In genomic region chr1:21318714-21319159, GRCh38 we compare ENCODE assay signal across 1 cellular context.
TF ChIP-seq lines count a peak whose summit lies in the region.

No MANE protein-coding gene starts in this region.

TF ChIP-seq in HEK293, 187 proteins besides CTCF, POLR2A, EP300 and RAD21 (continued from another document and continues in another):
- TF ChIP-seq ZNF184 (tag by site-specific recombination; IDR thresholded peaks at IDR 0.05) = peak; percentile 30; the same call in 1 of the 2 replicates
- peak; percentile 89 for TF ChIP-seq ZNF24 (tag by site-specific recombination; IDR thresholded peaks at IDR 0.05)
- TF ChIP-seq, protein P1, sequence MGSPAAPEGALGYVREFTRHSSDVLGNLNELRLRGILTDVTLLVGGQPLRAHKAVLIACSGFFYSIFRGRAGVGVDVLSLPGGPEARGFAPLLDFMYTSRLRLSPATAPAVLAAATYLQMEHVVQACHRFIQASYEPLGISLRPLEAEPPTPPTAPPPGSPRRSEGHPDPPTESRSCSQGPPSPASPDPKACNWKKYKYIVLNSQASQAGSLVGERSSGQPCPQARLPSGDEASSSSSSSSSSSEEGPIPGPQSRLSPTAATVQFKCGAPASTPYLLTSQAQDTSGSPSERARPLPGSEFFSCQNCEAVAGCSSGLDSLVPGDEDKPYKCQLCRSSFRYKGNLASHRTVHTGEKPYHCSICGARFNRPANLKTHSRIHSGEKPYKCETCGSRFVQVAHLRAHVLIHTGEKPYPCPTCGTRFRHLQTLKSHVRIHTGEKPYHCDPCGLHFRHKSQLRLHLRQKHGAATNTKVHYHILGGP (tag by site-specific recombination; IDR thresholded peaks at IDR 0.05) = no peak
- TF ChIP-seq, protein P2, sequence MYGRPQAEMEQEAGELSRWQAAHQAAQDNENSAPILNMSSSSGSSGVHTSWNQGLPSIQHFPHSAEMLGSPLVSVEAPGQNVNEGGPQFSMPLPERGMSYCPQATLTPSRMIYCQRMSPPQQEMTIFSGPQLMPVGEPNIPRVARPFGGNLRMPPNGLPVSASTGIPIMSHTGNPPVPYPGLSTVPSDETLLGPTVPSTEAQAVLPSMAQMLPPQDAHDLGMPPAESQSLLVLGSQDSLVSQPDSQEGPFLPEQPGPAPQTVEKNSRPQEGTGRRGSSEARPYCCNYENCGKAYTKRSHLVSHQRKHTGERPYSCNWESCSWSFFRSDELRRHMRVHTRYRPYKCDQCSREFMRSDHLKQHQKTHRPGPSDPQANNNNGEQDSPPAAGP (tag by site-specific recombination; IDR thresholded peaks at IDR 0.05) = peak; percentile 92
- TF ChIP-seq ZBTB20 (tag by site-specific recombination; IDR thresholded peaks at IDR 0.05) = no peak
- no peak; the same call in none of the 2 replicates for TF ChIP-seq ZNF394 (tag by site-specific recombination; IDR thresholded peaks at IDR 0.05; ENCODE audit: borderline replicate concordance)
- no peak for TF ChIP-seq YY2 (tag by site-specific recombination; IDR thresholded peaks at IDR 0.05)
- 0 out of 2 replicates have a peak, but pooled peaks have one; percentile 9 for TF ChIP-seq KLF9 (tag by site-specific recombination; IDR thresholded peaks at IDR 0.05; ENCODE audit: low read depth)
- no peak for TF ChIP-seq ZNF571 (tag by site-specific recombination; IDR thresholded peaks at IDR 0.05)
- TF ChIP-seq MZF1 (tag by site-specific recombination; IDR thresholded peaks at IDR 0.05; ENCODE audit: borderline replicate concordance) = peak; percentile 93
- TF ChIP-seq KLF8 (tag by site-specific recombination; IDR thresholded peaks at IDR 0.05) = peak; percentile 89
- TF ChIP-seq ZNF558 (tag by site-specific recombination; IDR thresholded peaks at IDR 0.05) = 0 out of 2 replicates have a peak, but pooled peaks have one; percentile 53
- peak; percentile 82 for TF ChIP-seq PRDM4 (tag by site-specific recombination; IDR thresholded peaks at IDR 0.05)
- peak; percentile 59; the same call in 1 of the 2 replicates for TF ChIP-seq ZNF561 (tag by site-specific recombination; IDR thresholded peaks at IDR 0.05; ENCODE audit: borderline replicate concordance)
- TF ChIP-seq GFI1B (tag by site-specific recombination; IDR thresholded peaks at IDR 0.05) = no peak
- TF ChIP-seq, protein P3, sequence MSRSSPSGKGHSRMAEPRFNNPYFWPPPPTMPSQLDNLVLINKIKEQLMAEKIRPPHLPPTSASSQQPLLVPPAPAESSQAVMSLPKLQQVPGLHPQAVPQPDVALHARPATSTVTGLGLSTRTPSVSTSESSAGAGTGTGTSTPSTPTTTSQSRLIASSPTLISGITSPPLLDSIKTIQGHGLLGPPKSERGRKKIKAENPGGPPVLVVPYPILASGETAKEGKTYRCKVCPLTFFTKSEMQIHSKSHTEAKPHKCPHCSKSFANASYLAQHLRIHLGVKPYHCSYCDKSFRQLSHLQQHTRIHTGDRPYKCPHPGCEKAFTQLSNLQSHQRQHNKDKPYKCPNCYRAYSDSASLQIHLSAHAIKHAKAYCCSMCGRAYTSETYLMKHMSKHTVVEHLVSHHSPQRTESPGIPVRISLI (tag by site-specific recombination; IDR thresholded peaks at IDR 0.05) = no peak
- no peak for TF ChIP-seq ZNF549 (tag by site-specific recombination; IDR thresholded peaks at IDR 0.05)
- no peak for TF ChIP-seq ZNF624 (tag by site-specific recombination; IDR thresholded peaks at IDR 0.05)
- TF ChIP-seq ZNF211 (tag by site-specific recombination; IDR thresholded peaks at IDR 0.05; ENCODE audit: low read depth) = no peak
- peak; percentile 55; the same call in 1 of the 2 replicates for TF ChIP-seq ZNF2 (tag by site-specific recombination; IDR thresholded peaks at IDR 0.05)
- TF ChIP-seq GLIS2 (tag by site-specific recombination; IDR thresholded peaks at IDR 0.05) = peak; percentile 84
- no peak for TF ChIP-seq ZNF704 (tag by site-specific recombination; IDR thresholded peaks at IDR 0.05)
- no peak for TF ChIP-seq ZNF529 (tag by site-specific recombination; IDR thresholded peaks at IDR 0.05; ENCODE audit: insufficient replicate concordance)
- peak; percentile 66 for TF ChIP-seq ZBTB8A (tag by site-specific recombination; IDR thresholded peaks at IDR 0.05)
- TF ChIP-seq ZFHX2 (tag by site-specific recombination; conservative IDR thresholded peaks at IDR 0.05) = peak; percentile 49
- peak; percentile 56; the same call in 1 of the 2 replicates for TF ChIP-seq ZNF610 (tag by site-specific recombination; IDR thresholded peaks at IDR 0.05; ENCODE audit: borderline replicate concordance)
- TF ChIP-seq ZNF677 (tag by site-specific recombination; IDR thresholded peaks at IDR 0.05) = no peak
- no peak for TF ChIP-seq ZNF174 (tag by site-specific recombination; IDR thresholded peaks at IDR 0.05)
- TF ChIP-seq, protein P4, sequence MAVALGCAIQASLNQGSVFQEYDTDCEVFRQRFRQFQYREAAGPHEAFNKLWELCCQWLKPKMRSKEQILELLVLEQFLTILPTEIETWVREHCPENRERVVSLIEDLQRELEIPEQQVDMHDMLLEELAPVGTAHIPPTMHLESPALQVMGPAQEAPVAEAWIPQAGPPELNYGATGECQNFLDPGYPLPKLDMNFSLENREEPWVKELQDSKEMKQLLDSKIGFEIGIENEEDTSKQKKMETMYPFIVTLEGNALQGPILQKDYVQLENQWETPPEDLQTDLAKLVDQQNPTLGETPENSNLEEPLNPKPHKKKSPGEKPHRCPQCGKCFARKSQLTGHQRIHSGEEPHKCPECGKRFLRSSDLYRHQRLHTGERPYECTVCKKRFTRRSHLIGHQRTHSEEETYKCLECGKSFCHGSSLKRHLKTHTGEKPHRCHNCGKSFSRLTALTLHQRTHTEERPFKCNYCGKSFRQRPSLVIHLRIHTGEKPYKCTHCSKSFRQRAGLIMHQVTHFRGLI (tag by site-specific recombination; IDR thresholded peaks at IDR 0.05) = no peak
- no peak for TF ChIP-seq ZNF560 (tag by site-specific recombination; IDR thresholded peaks at IDR 0.05; ENCODE audit: borderline replicate concordance)
- peak; percentile 61; the same call in 1 of the 2 replicates for TF ChIP-seq FEZF1 (tag by site-specific recombination; IDR thresholded peaks at IDR 0.05)
- no peak for TF ChIP-seq ZNF548 (tag by site-specific recombination; IDR thresholded peaks at IDR 0.05)
- TF ChIP-seq EGR2 (tag by site-specific recombination; IDR thresholded peaks at IDR 0.05; ENCODE audit: low read depth) = 0 out of 2 replicates have a peak, but pooled peaks have one; percentile 15
- TF ChIP-seq ZFP69B (tag by site-specific recombination; IDR thresholded peaks at IDR 0.05) = peak; percentile 70
- TF ChIP-seq ZNF324 (tag by site-specific recombination; IDR thresholded peaks at IDR 0.05) = 0 out of 2 replicates have a peak, but pooled peaks have one; percentile 33
- no peak for TF ChIP-seq TRIM28 (IDR thresholded peaks at IDR 0.05; ENCODE audit: borderline replicate concordance, low read length)
- no peak for TF ChIP-seq SALL2 (tag by site-specific recombination; IDR thresholded peaks at IDR 0.05; ENCODE audit: borderline replicate concordance)
- TF ChIP-seq OSR2 (tag by site-specific recombination; IDR thresholded peaks at IDR 0.05) = peak; percentile 100
- TF ChIP-seq ZNF112 (tag by site-specific recombination; IDR thresholded peaks at IDR 0.05) = no peak
- TF ChIP-seq ZEB2 (tag by site-specific recombination; IDR thresholded peaks at IDR 0.05) = peak; percentile 94
- TF ChIP-seq ZNF488 (tag by site-specific recombination; IDR thresholded peaks at IDR 0.05) = no peak
- no peak for TF ChIP-seq ZNF16 (tag by site-specific recombination; IDR thresholded peaks at IDR 0.05; ENCODE audit: low read depth)
- TF ChIP-seq GLIS1 (tag by site-specific recombination; IDR thresholded peaks at IDR 0.05) = peak; percentile 96
- TF ChIP-seq KLF1 (tag by site-specific recombination; IDR thresholded peaks at IDR 0.05) = peak; percentile 41; the same call in 1 of the 2 replicates
- TF ChIP-seq ZNF426 (tag by site-specific recombination; IDR thresholded peaks at IDR 0.05) = no peak
- no peak for TF ChIP-seq ZNF544 (tag by site-specific recombination; IDR thresholded peaks at IDR 0.05)
- TF ChIP-seq ZNF138 (tag by site-specific recombination; IDR thresholded peaks at IDR 0.05; ENCODE audit: borderline replicate concordance) = no peak
- TF ChIP-seq ZNF202 (tag by site-specific recombination; IDR thresholded peaks at IDR 0.05; ENCODE audit: borderline replicate concordance) = no peak
- TF ChIP-seq, protein P5, sequence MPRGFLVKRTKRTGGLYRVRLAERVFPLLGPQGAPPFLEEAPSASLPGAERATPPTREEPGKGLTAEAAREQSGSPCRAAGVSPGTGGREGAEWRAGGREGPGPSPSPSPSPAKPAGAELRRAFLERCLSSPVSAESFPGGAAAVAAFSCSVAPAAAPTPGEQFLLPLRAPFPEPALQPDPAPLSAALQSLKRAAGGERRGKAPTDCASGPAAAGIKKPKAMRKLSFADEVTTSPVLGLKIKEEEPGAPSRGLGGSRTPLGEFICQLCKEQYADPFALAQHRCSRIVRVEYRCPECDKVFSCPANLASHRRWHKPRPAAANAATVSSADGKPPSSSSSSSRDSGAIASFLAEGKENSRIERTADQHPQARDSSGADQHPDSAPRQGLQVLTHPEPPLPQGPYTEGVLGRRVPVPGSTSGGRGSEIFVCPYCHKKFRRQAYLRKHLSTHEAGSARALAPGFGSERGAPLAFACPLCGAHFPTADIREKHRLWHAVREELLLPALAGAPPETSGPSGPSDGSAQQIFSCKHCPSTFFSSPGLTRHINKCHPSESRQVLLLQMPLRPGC (tag by site-specific recombination; IDR thresholded peaks at IDR 0.05) = peak; percentile 89
- TF ChIP-seq ZNF19 (tag by site-specific recombination; IDR thresholded peaks at IDR 0.05; ENCODE audit: low read depth) = no peak
- TF ChIP-seq, protein P6, sequence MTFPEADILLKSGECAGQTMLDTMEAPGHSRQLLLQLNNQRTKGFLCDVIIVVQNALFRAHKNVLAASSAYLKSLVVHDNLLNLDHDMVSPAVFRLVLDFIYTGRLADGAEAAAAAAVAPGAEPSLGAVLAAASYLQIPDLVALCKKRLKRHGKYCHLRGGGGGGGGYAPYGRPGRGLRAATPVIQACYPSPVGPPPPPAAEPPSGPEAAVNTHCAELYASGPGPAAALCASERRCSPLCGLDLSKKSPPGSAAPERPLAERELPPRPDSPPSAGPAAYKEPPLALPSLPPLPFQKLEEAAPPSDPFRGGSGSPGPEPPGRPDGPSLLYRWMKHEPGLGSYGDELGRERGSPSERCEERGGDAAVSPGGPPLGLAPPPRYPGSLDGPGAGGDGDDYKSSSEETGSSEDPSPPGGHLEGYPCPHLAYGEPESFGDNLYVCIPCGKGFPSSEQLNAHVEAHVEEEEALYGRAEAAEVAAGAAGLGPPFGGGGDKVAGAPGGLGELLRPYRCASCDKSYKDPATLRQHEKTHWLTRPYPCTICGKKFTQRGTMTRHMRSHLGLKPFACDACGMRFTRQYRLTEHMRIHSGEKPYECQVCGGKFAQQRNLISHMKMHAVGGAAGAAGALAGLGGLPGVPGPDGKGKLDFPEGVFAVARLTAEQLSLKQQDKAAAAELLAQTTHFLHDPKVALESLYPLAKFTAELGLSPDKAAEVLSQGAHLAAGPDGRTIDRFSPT (tag by site-specific recombination; IDR thresholded peaks at IDR 0.05) = peak; percentile 72
- TF ChIP-seq, protein P7, sequence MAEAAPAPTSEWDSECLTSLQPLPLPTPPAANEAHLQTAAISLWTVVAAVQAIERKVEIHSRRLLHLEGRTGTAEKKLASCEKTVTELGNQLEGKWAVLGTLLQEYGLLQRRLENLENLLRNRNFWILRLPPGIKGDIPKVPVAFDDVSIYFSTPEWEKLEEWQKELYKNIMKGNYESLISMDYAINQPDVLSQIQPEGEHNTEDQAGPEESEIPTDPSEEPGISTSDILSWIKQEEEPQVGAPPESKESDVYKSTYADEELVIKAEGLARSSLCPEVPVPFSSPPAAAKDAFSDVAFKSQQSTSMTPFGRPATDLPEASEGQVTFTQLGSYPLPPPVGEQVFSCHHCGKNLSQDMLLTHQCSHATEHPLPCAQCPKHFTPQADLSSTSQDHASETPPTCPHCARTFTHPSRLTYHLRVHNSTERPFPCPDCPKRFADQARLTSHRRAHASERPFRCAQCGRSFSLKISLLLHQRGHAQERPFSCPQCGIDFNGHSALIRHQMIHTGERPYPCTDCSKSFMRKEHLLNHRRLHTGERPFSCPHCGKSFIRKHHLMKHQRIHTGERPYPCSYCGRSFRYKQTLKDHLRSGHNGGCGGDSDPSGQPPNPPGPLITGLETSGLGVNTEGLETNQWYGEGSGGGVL (tag by site-specific recombination; IDR thresholded peaks at IDR 0.05) = peak; percentile 68
- TF ChIP-seq ZNF223 (tag by site-specific recombination; IDR thresholded peaks at IDR 0.05) = no peak
- TF ChIP-seq ZNF292 (tag by site-specific recombination; IDR thresholded peaks at IDR 0.05; ENCODE audit: borderline replicate concordance, low read depth) = no peak
